Comparison of ENCODE assay signal across 11 cellular contexts in genomic region chr5:96699186-96699820, GRCh38. TPM values are rescaled to one million over a fixed set of nuclear protein-coding genes. Genes with fewer than 3 reads are reported as not detected.
DNase-seq lines count a peak whose midpoint lies in the region; ATAC-seq and TF ChIP-seq lines count a peak whose summit lies in the region.
"Had no signal": no experiment of that assay in that cellular context is flagged by ENCODE, and none has a peak within 500 bp of the region (broad histone marks: within the 10 kb centered on the region; RNA-seq: fewer than 3 reads in every experiment).

No MANE protein-coding gene starts in this region.

- H3K27me3 Mint-ChIP-seq in naive B cell = no peaks in the 10 kb centered on the region
- H3K27me3 Mint-ChIP-seq in naive thymus-derived CD8-positive, alpha-beta T cell = no peaks in the 10 kb centered on the region

- TF ChIP-seq CTCF in dorsolateral prefrontal cortex (IDR thresholded peaks at IDR 0.05 in 54 of 56, conservative IDR thresholded peaks at IDR 0.05 in 2 of 56; ENCODE audit: low read depth in 1 of 56, partially characterized antibody in 56 of 56) = no peak

- ATAC-seq in naive B cell (ENCODE audit: low read depth in 2 of 2) = no peak
- ATAC-seq in naive thymus-derived CD8-positive, alpha-beta T cell = no peak
- ATAC-seq: activated CD8-positive, alpha-beta T cell treated with anti-CD3 and anti-CD28 coated beads, Interleukin-2, amount 10 ng/mL, durations not matched to agents 7 days and 5 days had no signal

- H3K9me3 Mint-ChIP-seq in naive B cell = no peaks in the 10 kb centered on the region
- no peaks in the 10 kb centered on the region for H3K9me3 Mint-ChIP-seq in naive thymus-derived CD8-positive, alpha-beta T cell

- H3K36me3 Mint-ChIP-seq in naive B cell = peaks cover 8 to 17% of the 10 kb centered on the region in 2 donors
- H3K36me3 Mint-ChIP-seq in naive thymus-derived CD8-positive, alpha-beta T cell = peaks cover 0 to 20% (median 0%) of the 10 kb centered on the region in 3 donors

- H3K27ac Mint-ChIP-seq in naive B cell = peak overlapping the region in 4 of 6 donors; percentile 18 to 92 (median 46)
- peak overlapping the region in 5 of 10 donors; percentile 18 to 87 (median 37) for H3K27ac Mint-ChIP-seq in naive thymus-derived CD8-positive, alpha-beta T cell
- H3K27ac Mint-ChIP-seq: activated CD8-positive, alpha-beta T cell treated with anti-CD3 and anti-CD28 coated beads, Interleukin-2, amount 10 ng/mL, durations not matched to agents 7 days and 5 days had no signal

- H3K27me3 ChIP-seq in dorsolateral prefrontal cortex = no peaks in the 10 kb centered on the region

- intact Hi-C loops in dorsolateral prefrontal cortex (cut with DNase I) = no loop called here

- DNase-seq in AG08396 (ENCODE audit: low spot score) (peak; percentile 54), HuH-7 (ENCODE audit: low spot score) (peak; percentile 34), dorsolateral prefrontal cortex (peak in 3 of 10 donors; percentile 25 to 42 (median 33)), naive B cell (no peak), UCSD-AML1 (lab: John Stamatoyannopoulos, UW; ENCODE audit: unreplicated experiment) (no peak), NCI-H2107 treated with DMSO at 0.1 percent for 48 hours (lab: John Stamatoyannopoulos, UW; ENCODE audit: unreplicated experiment) (no peak)
- no peak for DNase-seq in naive thymus-derived CD8-positive, alpha-beta T cell
- no peak for DNase-seq in activated CD4-positive, CD25-positive, alpha-beta regulatory T cell treated with anti-CD3 and anti-CD28 coated beads, Interleukin-2, amount 50 U/mL, for 72 hours
- DNase-seq: activated CD8-positive, alpha-beta T cell treated with anti-CD3 and anti-CD28 coated beads, Interleukin-2, amount 10 ng/mL, durations not matched to agents 7 days and 5 days; NCI-H1694 treated with DMSO at 0.1 percent for 48 hours; SHP77 treated with DMSO at 0.1 percent for 48 hours had no signal

- H3K27ac ChIP-seq in dorsolateral prefrontal cortex = peak overlapping the region in 50 of 59 donors; percentile 1 to 97 (median 47)

- H3K4me3 ChIP-seq in dorsolateral prefrontal cortex = no peak overlapping the region

- H3K4me3 Mint-ChIP-seq in naive B cell = no peak overlapping the region
- peak overlapping the region in 1 of 10 donors; percentile 47 for H3K4me3 Mint-ChIP-seq in naive thymus-derived CD8-positive, alpha-beta T cell
- H3K4me3 Mint-ChIP-seq: activated CD8-positive, alpha-beta T cell treated with anti-CD3 and anti-CD28 coated beads, Interleukin-2, amount 10 ng/mL, durations not matched to agents 7 days and 5 days had no signal

- POLR2A ChIA-PET in naive thymus-derived CD8-positive, alpha-beta T cell (lab: Charles Lee) = no interaction called here

- peaks cover 18 to 22% (median 19%) of the 10 kb centered on the region in 3 donors for H3K4me1 Mint-ChIP-seq in naive B cell
- peaks cover 7 to 36% (median 20%) of the 10 kb centered on the region in 4 donors for H3K4me1 Mint-ChIP-seq in naive thymus-derived CD8-positive, alpha-beta T cell

RNA-seq across cellular contexts. Expression of gene CAST, which starts 37.1 kb away (rescaled TPM):
- 100 to 1,000 TPM in 89 of 120 experiments, 10 to 100 TPM in 31; 82.9 to 179 (median 108) TPM for total RNA-seq in dorsolateral prefrontal cortex
- polyA plus RNA-seq in naive B cell (ENCODE audit: low read depth in 6 of 6) = 10 to 100 TPM; 18.2 to 52.9 (median 37.3) TPM
- total RNA-seq in naive thymus-derived CD8-positive, alpha-beta T cell = 100 to 1,000 TPM; 114 to 115 TPM
- 10 to 100 TPM; 29.9 to 42.2 (median 32.9) TPM for polyA plus RNA-seq in naive thymus-derived CD8-positive, alpha-beta T cell

Comparison
In these comparisons a context has a peak if more than half of its experiments do, and no peak if none do; other contexts are left out.
1. DNase-seq: peak in AG08396 (single experiment) and HuH-7 (single experiment); none in naive B cell (single experiment), UCSD-AML1 (single experiment), NCI-H2107 treated with DMSO at 0.1 percent for 48 hours (single experiment), naive thymus-derived CD8-positive, alpha-beta T cell (0 of 10) and activated CD4-positive, CD25-positive, alpha-beta regulatory T cell treated with anti-CD3 and anti-CD28 coated beads, Interleukin-2, amount 50 U/mL, for 72 hours (single experiment).